In the genomic region with DNA sequence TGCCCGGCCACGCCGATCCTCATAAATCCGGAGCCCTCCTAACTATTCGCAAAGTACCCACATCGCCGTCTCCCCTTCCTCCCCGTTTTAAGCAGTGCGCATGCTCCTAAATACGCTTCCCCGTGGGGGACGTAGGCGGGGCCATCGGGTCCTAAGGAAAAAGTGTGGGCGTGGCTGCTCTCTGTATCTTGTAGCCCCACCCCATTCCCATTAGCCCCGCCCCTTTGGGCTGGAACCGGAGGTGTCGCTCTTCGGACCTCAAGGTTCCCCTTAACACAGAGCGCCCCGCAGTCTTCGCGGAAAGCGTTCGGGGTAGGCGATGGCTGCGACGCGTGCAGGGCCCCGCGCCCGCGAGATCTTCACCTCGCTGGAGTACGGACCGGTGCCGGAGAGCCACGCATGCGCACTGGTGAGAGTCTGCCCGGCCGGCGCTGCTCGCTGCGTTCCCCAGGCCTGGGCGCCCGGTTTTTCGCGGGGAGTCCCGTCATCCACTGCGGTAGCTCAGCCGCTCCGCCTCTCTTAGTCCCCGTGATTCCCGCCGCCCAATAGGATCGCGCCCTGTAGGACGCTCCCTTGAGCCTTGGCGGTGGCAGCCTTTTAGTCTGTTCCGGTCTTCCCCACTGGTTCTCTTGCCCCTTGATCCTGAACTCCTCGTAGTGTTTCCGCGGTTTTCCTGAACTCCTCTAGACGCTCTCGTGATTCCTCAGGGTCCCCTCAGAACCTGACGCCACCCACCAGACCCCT, we compare ENCODE assay signal across 8 cellular contexts. TPM values are rescaled to one million over a fixed set of nuclear protein-coding genes. Genes with fewer than 3 reads are reported as not detected.
DNase-seq lines count a peak whose midpoint lies in the region; ATAC-seq, FAIRE-seq and TF ChIP-seq lines count a peak whose summit lies in the region.

A gene (plus strand): TSS at position 213 of the 744 bp plus-strand sequence. CDS start 107 bp downstream, at position 320.

- no peak for TF ChIP-seq CTCF in AG09319 (IDR thresholded peaks at IDR 0.05; ENCODE audit: low read depth, low read length)
- TF ChIP-seq CTCF in keratinocyte (optimal IDR thresholded peaks at IDR 0.05 in 1 of 3, IDR thresholded peaks at IDR 0.05 in 1 of 3, conservative IDR thresholded peaks at IDR 0.05 in 1 of 3; ENCODE audit: extremely low read depth in 1 of 3, insufficient read depth in 2 of 3, low read length in 3 of 3) = no peak

- peaks cover 21% of the 10 kb centered on the region for H3K79me2 ChIP-seq in keratinocyte (ENCODE audit: control insufficient read depth, insufficient read depth, low read length)

- peak within 1 kb of the TSS; percentile 97 for H3K27ac ChIP-seq in keratinocyte (ENCODE audit: control insufficient read depth, insufficient read depth, low read length)

- peaks cover 13% of the 10 kb centered on the region for H3K4me1 ChIP-seq in keratinocyte (ENCODE audit: control insufficient read depth, extremely low read depth, insufficient read depth, low read length)

- H3K4me3 ChIP-seq in keratinocyte (ENCODE audit: control insufficient read depth in 2 of 3, extremely low read depth in 1 of 3, insufficient read depth in 2 of 3, low read depth in 1 of 3, low read length in 3 of 3) = peak within 1 kb of the TSS; percentile 67 to 98 (median 68)

- ATAC-seq in GM19035 (IDR thresholded peaks at IDR 0.05; ENCODE audit: unreplicated experiment) (peak; percentile 85), HG03354 (IDR thresholded peaks at IDR 0.05; ENCODE audit: poor library complexity, severe bottlenecking, unreplicated experiment) (peak; percentile 78)
- ATAC-seq in activated CD4-positive, CD25-positive, alpha-beta regulatory T cell treated with anti-CD3 and anti-CD28 coated beads, Interleukin-2, amount 50 U/mL, for 24 hours = peak; percentile 92 to 95

- dilution Hi-C loops in keratinocyte (cut with MboI; ENCODE audit: extremely low pct_ligation_motif_present, low sequenced_read_pairs) = no loop called here

- peak; percentile 94 for DNase-seq in AG09319 (ENCODE audit: extremely low read depth, low read depth)
- peak; percentile 97 for DNase-seq in NCI-H446 treated with DMSO at 0.1 percent for 48 hours (lab: John Stamatoyannopoulos, UW)
- peak; percentile 99 for DNase-seq in cerebellar cortex (ENCODE audit: low spot score)
- DNase-seq in keratinocyte (ENCODE audit: low read depth, low spot score) = peak; percentile 90
- DNase-seq in stimulated activated CD4-positive, alpha-beta T cell treated with anti-CD3 and anti-CD28 coated beads, Interleukin-15, amount 100 ng/mL, for 1 hour (ENCODE audit: low read depth in 1 of 2, low spot score in 1 of 2) = peak; percentile 94 to 95

- H3K36me3 ChIP-seq in keratinocyte (ENCODE audit: control insufficient read depth in 2 of 2, extremely low read depth in 1 of 2, insufficient read depth in 2 of 2, low read length in 2 of 2) = peaks cover 5 to 7% of the 10 kb centered on the region in 2 experiments

- no peaks in the 10 kb centered on the region for H3K9me3 ChIP-seq in keratinocyte (ENCODE audit: control insufficient read depth, low read depth, low read length)

- H2AFZ ChIP-seq in keratinocyte (ENCODE audit: control insufficient read depth, low read length) = peak within 1 kb of the TSS; percentile 92

- FAIRE-seq in keratinocyte (lab: Jason Lieb, UNC) = peak; percentile 60

- no peaks in the 10 kb centered on the region for H4K20me1 ChIP-seq in keratinocyte (ENCODE audit: control insufficient read depth, extremely low read depth, insufficient read depth, low read length)

- no peaks in the 10 kb centered on the region for H3K27me3 ChIP-seq in keratinocyte (ENCODE audit: control insufficient read depth, extremely low read depth, insufficient read depth, low read length)

- H3K9me1 ChIP-seq in keratinocyte (ENCODE audit: control insufficient read depth, extremely low read depth, insufficient read depth, low read length) = no peaks in the 10 kb centered on the region

- H3K9ac ChIP-seq in keratinocyte (ENCODE audit: control insufficient read depth, extremely low read depth, insufficient read depth, low read length) = peak within 1 kb of the TSS; percentile 99

- peak within 1 kb of the TSS; percentile 86 for H3K4me2 ChIP-seq in keratinocyte (ENCODE audit: control insufficient read depth, extremely low read depth, insufficient read depth, low read depth, low read length)

RNA-seq across cellular contexts. Expression of the gene that starts here (rescaled TPM):
- 7.1 to 12.2 TPM (median 9.8 TPM) in 3 replicates for polyA plus RNA-seq in keratinocyte
- polyA plus RNA-seq in keratinocyte (2011; ENCODE audit: low read depth) = 4.1 TPM
- 3.8 and 12.0 TPM in 2 replicates for polyA plus RNA-seq in keratinocyte (2011; cell fraction: cytosol; rRNA removed)
- polyA plus RNA-seq in keratinocyte (2011; cell fraction: nucleus; rRNA removed) = 16.6 and 27.7 TPM in 2 replicates
- 11.2 and 20.9 TPM in 2 replicates for polyA plus RNA-seq in keratinocyte (2012; ENCODE audit: low replicate concordance)
- 8.6 to 12.1 TPM (median 8.6 TPM) in 3 replicates for polyA minus RNA-seq in keratinocyte
- 55.1 TPM for polyA minus RNA-seq in keratinocyte (2011; cell fraction: cytosol; rRNA and poly(A)+ RNA removed)
- polyA minus RNA-seq in keratinocyte (2011; cell fraction: nucleus; rRNA and poly(A)+ RNA removed) = 17.8 and 19.5 TPM in 2 replicates

Comparison
In these comparisons a context has a peak if more than half of its experiments do, and no peak if none do; other contexts are left out.
1. Peak in every context shown above with its lines: DNase-seq, ATAC-seq, H3K4me3 ChIP-seq and H3K27ac ChIP-seq.